Comparison of ENCODE assay signal across 7 cellular contexts in genomic region chr13:84959818-84960217, GRCh38.
"Had no signal": no experiment of that assay in that cellular context is flagged by ENCODE, and none has a peak within 500 bp of the region (broad histone marks: within the 10 kb centered on the region; RNA-seq: fewer than 3 reads in every experiment).

No MANE protein-coding gene starts in this region.

- FAIRE-seq: H1, HTR-8/SVneo, K562 had no signal

- H3K4me2 ChIP-seq: GM23338 had no signal

- H2AFZ ChIP-seq: GM23338 had no signal

- ATAC-seq: GM23338, K562 had no signal

- H3K4me3 ChIP-seq: GM23338, K562 had no signal

- DNase-seq: H9, HCEC 1CT, KG1 had no signal
